15 cellular contexts compared by ENCODE assay signal in genomic region chr1:20376171-20376570, GRCh38.
A peak's percentile ranks its signal among the peaks of the same experiment; 100 is the strongest.
DNase-seq lines count a peak whose midpoint lies in the region; ATAC-seq, FAIRE-seq and TF ChIP-seq lines count a peak whose summit lies in the region.
"Had no signal": no experiment of that assay in that cellular context is flagged by ENCODE, and none has a peak within 500 bp of the region (broad histone marks: within the 10 kb centered on the region; RNA-seq: fewer than 3 reads in every experiment).

No MANE protein-coding gene starts in this region.

- peaks cover 2 to 12% of the 10 kb centered on the region in 2 experiments; a peak in 3 of 4 replicates for H3K4me1 Mint-ChIP-seq in H9

- H2AFZ ChIP-seq in H9 (ENCODE audit: low read length): no peak overlapping the region
- no peak overlapping the region for H2AFZ ChIP-seq in K562 (ENCODE audit: low read depth, low read length)
- no peak overlapping the region for H2AFZ ChIP-seq in osteoblast (ENCODE audit: low read length)

- H3K23me2 ChIP-seq in H9 (ENCODE audit: insufficient read length, low read depth, low read length, poor library complexity, severe bottlenecking): no peaks in the 10 kb centered on the region

- H2BK20ac ChIP-seq in H9 (ENCODE audit: low read depth, low read length, poor library complexity, severe bottlenecking): no peak overlapping the region

- POLR2A ChIA-PET in K562 (lab: Yijun Ruan, JAX): no interaction called here

- no peaks in the 10 kb centered on the region for H3K9me1 ChIP-seq in K562 (ENCODE audit: control insufficient read depth, insufficient read depth, low read length)

- no peaks in the 10 kb centered on the region for H3K36me3 Mint-ChIP-seq in H9 (ENCODE audit: insufficient read depth in 1 of 3, low read depth in 3 of 3)
- H3K36me3 Mint-ChIP-seq: CD8-positive, alpha-beta T cell had no signal

- no peak for TF ChIP-seq RAD21 in K562 (CRISPR knock-in tag; conservative IDR thresholded peaks at IDR 0.05 in 1 of 2, IDR thresholded peaks at IDR 0.05 in 1 of 2)

- no peak overlapping the region for H4K91ac ChIP-seq in H9 (ENCODE audit: insufficient read length, low read depth, low read length)

- no peak for ATAC-seq in K562
- no peak for ATAC-seq in HG03521 (IDR thresholded peaks at IDR 0.05; ENCODE audit: unreplicated experiment)

- H3K79me2 ChIP-seq in H9 (ENCODE audit: insufficient read depth, low read length) (no peaks in the 10 kb centered on the region), K562 (ENCODE audit: control insufficient read depth, insufficient read depth, low read length) (no peaks in the 10 kb centered on the region), osteoblast (ENCODE audit: insufficient read depth, low read length) (no peaks in the 10 kb centered on the region)

- no peak overlapping the region for H3K27ac ChIP-seq in H9 (ENCODE audit: insufficient read length, low read depth, low read length)
- H3K27ac ChIP-seq in K562 (ENCODE audit: extremely low read depth, low read depth, low read length): no peak overlapping the region
- no peak overlapping the region for H3K27ac ChIP-seq in osteoblast (ENCODE audit: low read depth, low read length)
- H3K27ac ChIP-seq in coronary artery: no peak overlapping the region

- intact Hi-C loops in K562 (cut with micrococcal nuclease): loop anchor here (2.0 to 5.0 kb wide), 2 partner anchors 56 to 119 kb away; no protein-coding TSS in a partner anchor

- H4K20me1 ChIP-seq in H9 (ENCODE audit: control insufficient read depth, insufficient read depth, insufficient read length) (no peaks in the 10 kb centered on the region), K562 (replicated peaks; ENCODE audit: control insufficient read depth, insufficient read depth, low read length) (peaks cover 6% of the 10 kb centered on the region; the same call in 1 of the 2 replicates), osteoblast (ENCODE audit: insufficient read depth, low read length) (no peaks in the 10 kb centered on the region)

- CTCF ChIA-PET in K562 (lab: Yijun Ruan, JAX; ENCODE audit: low intra/inter-chr PET ratio): interaction anchor here (2.8 kb wide), 1 partner anchor 118 kb away, joined by 23 read pairs; no protein-coding TSS in a partner anchor

- H2AK5ac ChIP-seq in H9 (ENCODE audit: insufficient read length, low read length): no peak overlapping the region

- no peak overlapping the region for H4K8ac ChIP-seq in H9 (replicated peaks; ENCODE audit: insufficient read length, low read depth, low read length)

- no peak overlapping the region for H2BK15ac ChIP-seq in H9 (ENCODE audit: low read depth, low read length)

- H2BK5ac ChIP-seq in H9 (ENCODE audit: insufficient read length, low read length): no peak overlapping the region

- no peak overlapping the region for H3T11ph ChIP-seq in H9 (ENCODE audit: low read length)

- peaks cover 95% of the 10 kb centered on the region for H3K27me3 Mint-ChIP-seq in H9 (ENCODE audit: low read depth)

- no peak overlapping the region for H3K23ac ChIP-seq in H9 (ENCODE audit: insufficient read length, low read depth, low read length)

- H4K5ac ChIP-seq in H9 (ENCODE audit: insufficient read length, low read depth, low read length): no peak overlapping the region

- H3K27me3 ChIP-seq in H9 (ENCODE audit: insufficient read depth, low read length) (peaks cover 6% of the 10 kb centered on the region; the same call in 1 of the 2 replicates), K562 (ENCODE audit: control insufficient read depth in 2 of 2, insufficient read depth in 2 of 2, low read length in 2 of 2) (peaks cover 0 to 27% of the 10 kb centered on the region in 2 experiments; a peak in 2 of 5 replicates), osteoblast (ENCODE audit: insufficient read depth, low read length) (peaks cover 6% of the 10 kb centered on the region)
- H3K27me3 ChIP-seq: MG63 had no signal

- H3K36me3 ChIP-seq in K562 (ENCODE audit: control insufficient read depth, insufficient read depth, low read length): no peaks in the 10 kb centered on the region
- no peaks in the 10 kb centered on the region for H3K36me3 ChIP-seq in osteoblast (ENCODE audit: insufficient read depth, low read length)
- H3K36me3 ChIP-seq: MG63 had no signal

- in situ Hi-C loops in K562 (cut with MboI): no loop called here

- H2BK12ac ChIP-seq in H9 (ENCODE audit: insufficient read length, low read depth, low read length): no peak overlapping the region

- FAIRE-seq in K562 (lab: Jason Lieb, UNC): no peak

- no peaks in the 10 kb centered on the region for H3K9me3 ChIP-seq in H9 (ENCODE audit: control insufficient read depth, low read depth, low read length)
- H3K9me3 ChIP-seq in K562 (replicated peaks; ENCODE audit: control insufficient read depth, insufficient read depth, low read depth, low read length): no peaks in the 10 kb centered on the region
- no peaks in the 10 kb centered on the region for H3K9me3 ChIP-seq in osteoblast (ENCODE audit: low read depth, low read length)
- H3K9me3 ChIP-seq: Caco-2, MG63 had no signal

- no peak overlapping the region for H3K4ac ChIP-seq in H9 (ENCODE audit: low read depth, low read length)

- no peak for TF ChIP-seq EP300 in K562 (IDR thresholded peaks at IDR 0.05; ENCODE audit: low read length)

- H3K4me1 ChIP-seq in H9 (ENCODE audit: insufficient read depth, low read length): no peaks in the 10 kb centered on the region
- H3K4me1 ChIP-seq in K562 (replicated peaks in 1 of 2; ENCODE audit: control insufficient read depth in 2 of 2, insufficient read depth in 2 of 2, low read length in 2 of 2): no peaks in the 10 kb centered on the region
- H3K4me1 ChIP-seq in osteoblast (ENCODE audit: insufficient read depth, low read length): peaks cover 9% of the 10 kb centered on the region
- H3K4me1 ChIP-seq: Caco-2 had no signal

- H3K4me2 ChIP-seq in H9 (ENCODE audit: insufficient read depth, insufficient read length, low read length) (no peak overlapping the region), K562 (ENCODE audit: insufficient read depth, low read length) (no peak overlapping the region), osteoblast (ENCODE audit: insufficient read depth, low read length) (no peak overlapping the region)

- H3K14ac ChIP-seq in H9 (ENCODE audit: insufficient read depth, low read length): peak overlapping the region; percentile 17; the same call in 1 of the 2 replicates

- H3K18ac ChIP-seq in H9 (ENCODE audit: insufficient read length, low read depth, low read length): no peak overlapping the region

- DNase-seq in H9 (no peak), M059J (ENCODE audit: low read depth) (peak; percentile 20), K562 (ENCODE audit: extremely low read depth in 1 of 4, low spot score in 3 of 4) (no peak), osteoblast (ENCODE audit: insufficient read length, low spot score, missing footprints) (peak; percentile 58), coronary artery (ENCODE audit: low spot score) (no peak), GF-D8 (lab: John Stamatoyannopoulos, UW) (no peak)
- DNase-seq: DMS79; NCI-H146; NCI-H2107; NCI-H774; NK-92 treated with Interleukin-12 subunit alpha and Interleukin-12 subunit beta, amount 100 ng/mL, for 24 hours had no signal

- no peak overlapping the region for H3K27ac Mint-ChIP-seq in H9
- H3K27ac Mint-ChIP-seq: CD8-positive, alpha-beta T cell had no signal

- H3K79me1 ChIP-seq in H9 (ENCODE audit: insufficient read depth, low read depth, low read length, poor library complexity, severe bottlenecking): no peaks in the 10 kb centered on the region

- H3K4me3 Mint-ChIP-seq in H9: no peak overlapping the region
- H3K4me3 Mint-ChIP-seq: CD8-positive, alpha-beta T cell had no signal

- BruUV-seq in K562 (replicated peaks; lab: Mats Ljungman, UMichigan): no TSS peak

- no CpG with 5 or more reads among the region's 4 CpGs for WGBS in H9 (ENCODE audit: extremely low coverage, insufficient read length, low lambda C conversion rate)
- 5% methylated on average over 4 of the region's 4 CpGs for WGBS in K562 (ENCODE audit: insufficient coverage, low coverage, missing lambda C conversion rate)

- TF ChIP-seq CTCF in H9 (conservative IDR thresholded peaks at IDR 0.05): no peak
- TF ChIP-seq CTCF in K562 (IDR thresholded peaks at IDR 0.05 in 2 of 3, conservative IDR thresholded peaks at IDR 0.05 in 1 of 3; ENCODE audit: insufficient read depth in 2 of 3, low read depth in 1 of 3, low read length in 3 of 3): no peak
- no peak for TF ChIP-seq CTCF in osteoblast (IDR thresholded peaks at IDR 0.05; ENCODE audit: extremely low read depth, low read depth, low read length)
- TF ChIP-seq CTCF in coronary artery (IDR thresholded peaks at IDR 0.05): no peak

- TF ChIP-seq POLR2A in K562 (conservative IDR thresholded peaks at IDR 0.05): no peak

- H3K4me3 ChIP-seq in K562 (no peak overlapping the region), osteoblast (ENCODE audit: insufficient read depth, low read length) (no peak overlapping the region), coronary artery (no peak overlapping the region)
- H3K4me3 ChIP-seq: MG63 had no signal

- no peak overlapping the region for H3K56ac ChIP-seq in H9 (ENCODE audit: insufficient read length, low read depth, low read length)

- no peaks in the 10 kb centered on the region; a peak in 1 of 5 replicates for H3K9me3 Mint-ChIP-seq in H9
- H3K9me3 Mint-ChIP-seq: CD8-positive, alpha-beta T cell had no signal

- H3K9ac ChIP-seq in H9 (ENCODE audit: extremely low read depth, insufficient read length, low read length) (no peak overlapping the region), K562 (ENCODE audit: insufficient read depth in 1 of 2, low read depth in 2 of 2, low read length in 2 of 2) (no peak overlapping the region)

- no peak overlapping the region for H2BK120ac ChIP-seq in H9 (ENCODE audit: low read depth, low read length, poor library complexity, severe bottlenecking)

TF ChIP-seq in K562, 482 proteins besides CTCF, POLR2A, EP300 and RAD21:
- no peak for TF ChIP-seq NFE2L1 (tag; IDR thresholded peaks at IDR 0.05; ENCODE audit: borderline replicate concordance, low read depth)
- peak; percentile 55 for TF ChIP-seq ZFP36 (IDR thresholded peaks at IDR 0.05; ENCODE audit: low read depth, low read length, partially characterized antibody)
- TF ChIP-seq MTA2 (IDR thresholded peaks at IDR 0.05; ENCODE audit: low read depth): no peak

Comparison
In these comparisons a context has a peak if more than half of its experiments do, and no peak if none do; other contexts are left out.
1. DNase-seq: peak in M059J (single experiment) and osteoblast (single experiment); none in H9 (single experiment), K562 (0 of 4), coronary artery (single experiment) and GF-D8 (single experiment).